ENCODE assay signal across 20 cellular contexts in the genomic region with DNA sequence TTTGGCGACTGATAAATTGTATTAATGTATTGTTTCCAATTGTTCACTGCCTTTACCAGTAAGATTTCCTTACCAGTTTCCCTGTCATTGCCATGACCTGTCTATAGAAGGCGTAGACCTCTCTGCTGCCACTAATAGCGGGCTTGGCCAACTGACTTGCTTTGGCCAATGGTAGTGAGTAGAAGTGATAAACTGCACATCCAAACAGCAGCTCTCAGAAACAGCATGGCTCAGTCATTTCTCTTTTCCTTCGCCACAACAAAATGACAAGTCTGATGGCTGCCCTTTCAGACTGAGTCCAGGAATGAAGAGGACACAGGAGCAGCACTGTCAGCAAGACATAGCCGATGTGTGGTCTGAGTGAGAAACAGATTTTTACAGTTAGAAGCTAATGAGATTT. TPM values are rescaled to one million over a fixed set of nuclear protein-coding genes. Genes with fewer than 3 reads are reported as not detected.
DNase-seq lines count a peak whose midpoint lies in the region; ATAC-seq, FAIRE-seq and TF ChIP-seq lines count a peak whose summit lies in the region.
"Had no signal": no experiment of that assay in that cellular context is flagged by ENCODE, and none has a peak within 500 bp of the region (broad histone marks: within the 10 kb centered on the region; RNA-seq: fewer than 3 reads in every experiment).

No MANE protein-coding gene starts in this region.

- H3K27ac ChIP-seq in GM23338 (ENCODE audit: low read depth) (no peak overlapping the region), endodermal cell (ENCODE audit: low read depth, low read length) (no peak overlapping the region), small intestine (ENCODE audit: low read depth in 1 of 2, low read length in 1 of 2) (no peak overlapping the region)
- H3K27ac ChIP-seq: BLaER1 treated with 17β-estradiol and CSF1 and Interleukin-3, amounts not matched to agents 10 nM and 100 nM; PC-9 had no signal

- no peak for FAIRE-seq in small intestine (lab: Jason Lieb, UNC)
- FAIRE-seq: A204.1, D721Med had no signal

- H3K27me3 ChIP-seq in GM23338 (ENCODE audit: insufficient read depth) (no peaks in the 10 kb centered on the region), endodermal cell (ENCODE audit: control insufficient read depth, insufficient read depth, low read length, poor library complexity, severe bottlenecking) (no peaks in the 10 kb centered on the region), small intestine (ENCODE audit: control insufficient read depth in 2 of 2, insufficient read depth in 2 of 2, low read length in 2 of 2) (no peaks in the 10 kb centered on the region)
- H3K27me3 ChIP-seq: BLaER1 treated with 17β-estradiol and CSF1 and Interleukin-3, amounts not matched to agents 10 nM and 100 nM had no signal

- peak; percentile 59 for ATAC-seq in GM23338

- H3K36me3 Mint-ChIP-seq in activated CD4-positive, alpha-beta memory T cell treated with anti-CD3 and anti-CD28 coated beads for 36 hours = peaks cover 7% of the 10 kb centered on the region
- peaks cover 10% of the 10 kb centered on the region for H3K36me3 Mint-ChIP-seq in activated CD4-positive, alpha-beta memory T cell treated with anti-CD3 and anti-CD28 coated beads, Interleukin-2, amount 10 ng/mL, durations not matched to agents 7 days and 5 days (ENCODE audit: low read depth)
- H3K36me3 Mint-ChIP-seq in GM23338 (ENCODE audit: low read depth) (no peaks in the 10 kb centered on the region), endodermal cell (ENCODE audit: low read depth) (no peaks in the 10 kb centered on the region)

- CTCF ChIA-PET in activated CD4-positive, alpha-beta memory T cell treated with anti-CD3 and anti-CD28 coated beads for 36 hours (lab: Charles Lee) = interaction anchor here (0.7 kb wide), 1 partner anchor 259 kb away, joined by 3 read pairs; no protein-coding TSS in a partner anchor
- CTCF ChIA-PET in activated CD4-positive, alpha-beta memory T cell treated with anti-CD3 and anti-CD28 coated beads, Interleukin-2, amount 10 ng/mL, durations not matched to agents 7 days and 5 days (lab: Charles Lee) = interaction anchor here (0.8 to 1.2 kb wide), 3 partner anchors 10 to 43 kb away, joined by 3 read pairs; a partner anchor contains a TSS

- H3K36me3 ChIP-seq in GM23338 (ENCODE audit: insufficient read depth) (no peaks in the 10 kb centered on the region), endodermal cell (ENCODE audit: control insufficient read depth, insufficient read depth, low read length) (no peaks in the 10 kb centered on the region), small intestine (ENCODE audit: control insufficient read depth in 2 of 2, insufficient read depth in 2 of 2, low read length in 2 of 2) (no peaks in the 10 kb centered on the region)

- H3K4me1 ChIP-seq in GM23338 (ENCODE audit: insufficient read depth) (no peaks in the 10 kb centered on the region), endodermal cell (ENCODE audit: control insufficient read depth, insufficient read depth, low read length) (no peaks in the 10 kb centered on the region), small intestine (ENCODE audit: control insufficient read depth in 2 of 2, insufficient read depth in 1 of 2, low read depth in 1 of 2, low read length in 1 of 2) (no peaks in the 10 kb centered on the region)

- H3K4me2 ChIP-seq in GM23338 = no peak overlapping the region
- H3K4me2 ChIP-seq: PC-9 had no signal

- peaks cover 8% of the 10 kb centered on the region for H3K9me3 Mint-ChIP-seq in activated CD4-positive, alpha-beta memory T cell treated with anti-CD3 and anti-CD28 coated beads for 36 hours
- H3K9me3 Mint-ChIP-seq in activated CD4-positive, alpha-beta memory T cell treated with anti-CD3 and anti-CD28 coated beads, Interleukin-2, amount 10 ng/mL, durations not matched to agents 7 days and 5 days = peaks cover 10% of the 10 kb centered on the region
- no peaks in the 10 kb centered on the region; the same call in 2 of the 3 replicates for H3K9me3 Mint-ChIP-seq in GM23338
- H3K9me3 Mint-ChIP-seq in endodermal cell = peaks cover 7% of the 10 kb centered on the region

- POLR2A ChIA-PET in activated CD4-positive, alpha-beta memory T cell treated with anti-CD3 and anti-CD28 coated beads for 36 hours (lab: Charles Lee) = no interaction called here
- POLR2A ChIA-PET in activated CD4-positive, alpha-beta memory T cell treated with anti-CD3 and anti-CD28 coated beads, Interleukin-2, amount 10 ng/mL, durations not matched to agents 7 days and 5 days (lab: Charles Lee) = interaction anchor here (0.8 kb wide), 1 partner anchor 38 kb away, joined by 5 read pairs; no protein-coding TSS in a partner anchor

- DNase-seq in activated CD4-positive, alpha-beta memory T cell treated with anti-CD3 and anti-CD28 coated beads for 36 hours = peak; percentile 36
- DNase-seq in activated CD4-positive, alpha-beta memory T cell treated with anti-CD3 and anti-CD28 coated beads, Interleukin-2, amount 10 ng/mL, durations not matched to agents 7 days and 5 days = no peak
- DNase-seq in GM23338 (ENCODE audit: low spot score) (no peak), SK-MEL-5 (ENCODE audit: low read depth, low spot score) (peak; percentile 36), endodermal cell (no peak), small intestine (no peak), GOT3 (lab: John Stamatoyannopoulos, UW) (no peak)
- no peak for DNase-seq in stimulated activated CD4-positive, alpha-beta T cell treated with anti-CD3 and anti-CD28 coated beads, Interleukin-4, amount 100 ng/mL, for 4 hours
- DNase-seq: CD8-positive, alpha-beta memory T cell; DMS79; HFFc6; KG1; NCI-H1048; NCI-H1436 treated with DMSO at 0.1 percent for 48 hours; NCI-H2029 treated with DMSO at 0.1 percent for 48 hours; NCI-H748 treated with DMSO at 0.1 percent for 48 hours; PC-9 had no signal

- no peaks in the 10 kb centered on the region for H4K20me1 ChIP-seq in GM23338 (replicated peaks; ENCODE audit: insufficient read depth)
- H4K20me1 ChIP-seq: BLaER1 treated with 17β-estradiol and CSF1 and Interleukin-3, amounts not matched to agents 10 nM and 100 nM had no signal

- peaks cover 5% of the 10 kb centered on the region for H3K27me3 Mint-ChIP-seq in activated CD4-positive, alpha-beta memory T cell treated with anti-CD3 and anti-CD28 coated beads for 36 hours
- no peaks in the 10 kb centered on the region for H3K27me3 Mint-ChIP-seq in activated CD4-positive, alpha-beta memory T cell treated with anti-CD3 and anti-CD28 coated beads, Interleukin-2, amount 10 ng/mL, durations not matched to agents 7 days and 5 days
- no peaks in the 10 kb centered on the region for H3K27me3 Mint-ChIP-seq in GM23338 (ENCODE audit: insufficient read depth, low read depth, poor library complexity)
- H3K27me3 Mint-ChIP-seq in endodermal cell (ENCODE audit: insufficient read depth) = no peaks in the 10 kb centered on the region

- H3K9me3 ChIP-seq in endodermal cell (ENCODE audit: control insufficient read depth, low read length) (no peaks in the 10 kb centered on the region), small intestine (ENCODE audit: control insufficient read depth, low read depth) (no peaks in the 10 kb centered on the region)

- H2AFZ ChIP-seq in GM23338 = peak overlapping the region; percentile 25
- H2AFZ ChIP-seq: PC-9 had no signal

- no peaks in the 10 kb centered on the region for H3F3A ChIP-seq in GM23338 (replicated peaks; ENCODE audit: low read depth)

- in situ Hi-C loops in SK-MEL-5 (cut with HindIII; ENCODE audit: low pct_unique_long_range_greater_than_20kb, low sequenced_read_pairs) = no loop called here

- no peak overlapping the region for H3K27ac Mint-ChIP-seq in activated CD4-positive, alpha-beta memory T cell treated with anti-CD3 and anti-CD28 coated beads for 36 hours
- no peak overlapping the region for H3K27ac Mint-ChIP-seq in activated CD4-positive, alpha-beta memory T cell treated with anti-CD3 and anti-CD28 coated beads, Interleukin-2, amount 10 ng/mL, durations not matched to agents 7 days and 5 days
- H3K27ac Mint-ChIP-seq in GM23338 (no peak overlapping the region), endodermal cell (no peak overlapping the region)
- H3K27ac Mint-ChIP-seq: CD8-positive, alpha-beta memory T cell; HFFc6 had no signal

- H3K79me2 ChIP-seq in GM23338 (replicated peaks; ENCODE audit: insufficient read depth) = no peaks in the 10 kb centered on the region

- no peaks in the 10 kb centered on the region for H3K9me2 ChIP-seq in GM23338 (ENCODE audit: insufficient read depth)

- no peak overlapping the region for H3K4me3 Mint-ChIP-seq in activated CD4-positive, alpha-beta memory T cell treated with anti-CD3 and anti-CD28 coated beads for 36 hours
- no peak overlapping the region for H3K4me3 Mint-ChIP-seq in activated CD4-positive, alpha-beta memory T cell treated with anti-CD3 and anti-CD28 coated beads, Interleukin-2, amount 10 ng/mL, durations not matched to agents 7 days and 5 days
- H3K4me3 Mint-ChIP-seq in GM23338 (no peak overlapping the region), endodermal cell (no peak overlapping the region)
- H3K4me3 Mint-ChIP-seq: CD8-positive, alpha-beta memory T cell; HFFc6 had no signal

- H3K4me1 Mint-ChIP-seq in activated CD4-positive, alpha-beta memory T cell treated with anti-CD3 and anti-CD28 coated beads for 36 hours (ENCODE audit: low read depth) = peaks cover 15% of the 10 kb centered on the region
- peaks cover 41% of the 10 kb centered on the region for H3K4me1 Mint-ChIP-seq in activated CD4-positive, alpha-beta memory T cell treated with anti-CD3 and anti-CD28 coated beads, Interleukin-2, amount 10 ng/mL, durations not matched to agents 7 days and 5 days
- H3K4me1 Mint-ChIP-seq in GM23338 (0 out of 3 replicates have a peak, but pooled peaks cover 3% of the 10 kb centered on the region), endodermal cell (no peaks in the 10 kb centered on the region)

- TF ChIP-seq CTCF in GM23338 (conservative IDR thresholded peaks at IDR 0.05; ENCODE audit: low read depth in 2 of 2) = peak; percentile 11 to 28; a peak in 2 of 4 replicates
- TF ChIP-seq CTCF in endodermal cell (conservative IDR thresholded peaks at IDR 0.05) = peak; percentile 25

- H3K4me3 ChIP-seq in GM23338 = no peak overlapping the region
- no peak overlapping the region for H3K4me3 ChIP-seq in endodermal cell (ENCODE audit: low read length)
- H3K4me3 ChIP-seq in small intestine (ENCODE audit: low read depth in 1 of 2, low read length in 2 of 2) = no peak overlapping the region
- H3K4me3 ChIP-seq: BLaER1 treated with 17β-estradiol and CSF1 and Interleukin-3, amounts not matched to agents 10 nM and 100 nM; PC-9 had no signal

- intact Hi-C loops in activated CD4-positive, alpha-beta memory T cell treated with anti-CD3 and anti-CD28 coated beads for 36 hours (cut with micrococcal nuclease) = no loop called here

- no peak overlapping the region for H3K9ac ChIP-seq in endodermal cell (ENCODE audit: extremely low read depth, low read length, poor library complexity, severe bottlenecking)
- H3K9ac ChIP-seq: BLaER1 treated with 17β-estradiol and CSF1 and Interleukin-3, amounts not matched to agents 10 nM and 100 nM had no signal

- 83 to 88% methylated on average over 4 to 5 of the region's 5 CpGs for WGBS in endodermal cell (ENCODE audit: insufficient coverage in 1 of 2, insufficient read length in 1 of 2), 2 experiments
- 88 to 93% (median 92%) methylated on average over 5 of the region's 5 CpGs for WGBS in small intestine, 3 donors

RNA-seq across cellular contexts. Expression of a gene that starts 42.2 kb away (rescaled TPM):
- 10 to 100 TPM; 67.2 to 72.0 TPM for total RNA-seq in activated CD4-positive, alpha-beta memory T cell treated with anti-CD3 and anti-CD28 coated beads for 36 hours
- total RNA-seq in activated CD4-positive, alpha-beta memory T cell treated with anti-CD3 and anti-CD28 coated beads, Interleukin-2, amount 10 ng/mL, durations not matched to agents 7 days and 5 days = 10 to 100 TPM; 84.5 to 88.6 TPM
- total RNA-seq in GM23338 (2014; rRNA removed; shearing (Covaris generic)) = 115 and 140 TPM in 2 replicates
- polyA plus RNA-seq in GM23338 (2016; fragmentation: Nextera tagmentation; extraction: Ambion mirVana) = 49.4 and 50.5 TPM in 2 replicates
- total RNA-seq in SK-MEL-5 (2014; rRNA removed; shearing (Covaris generic)) = 247 and 272 TPM in 2 replicates
- polyA plus RNA-seq in SK-MEL-5 (2015; cell fraction: cytosol; rRNA removed) = 111 and 137 TPM in 2 replicates
- polyA plus RNA-seq in SK-MEL-5 (2015; cell fraction: nucleus; rRNA removed) = 42.7 and 44.8 TPM in 2 replicates
- total RNA-seq in endodermal cell = 10 to 100 TPM; 88.4 to 99.3 TPM
- 99.6 TPM for polyA plus RNA-seq in endodermal cell (2013, experiment 1 of 2)
- 93.9 TPM for polyA plus RNA-seq in endodermal cell (2013, experiment 2 of 2)
- 100 to 1,000 TPM in 1 of 3 donors, 10 to 100 TPM in 2; 35.6 to 144 (median 40.8) TPM for polyA plus RNA-seq in small intestine

Comparison
In these comparisons a context has a peak if more than half of its experiments do, and no peak if none do; other contexts are left out.
1. DNase-seq: peak in activated CD4-positive, alpha-beta memory T cell treated with anti-CD3 and anti-CD28 coated beads for 36 hours (single experiment) and SK-MEL-5 (single experiment); none in activated CD4-positive, alpha-beta memory T cell treated with anti-CD3 and anti-CD28 coated beads, Interleukin-2, amount 10 ng/mL, durations not matched to agents 7 days and 5 days (single experiment), GM23338 (single experiment), endodermal cell (single experiment), small intestine (single experiment), GOT3 (single experiment) and stimulated activated CD4-positive, alpha-beta T cell treated with anti-CD3 and anti-CD28 coated beads, Interleukin-4, amount 100 ng/mL, for 4 hours (0 of 2).